8 cellular contexts compared by ENCODE assay signal in genomic region chr3:67655364-67656121, GRCh38. TPM values are rescaled to one million over a fixed set of nuclear protein-coding genes. Genes with fewer than 3 reads are reported as not detected.
DNase-seq lines count a peak whose midpoint lies in the region; ATAC-seq lines count a peak whose summit lies in the region.

No MANE protein-coding gene starts in this region.

- peaks cover 46% of the 10 kb centered on the region for H3K4me1 Mint-ChIP-seq in activated CD4-positive, alpha-beta T cell treated with anti-CD3 and anti-CD28 coated beads for 36 hours

- intact Hi-C loops in activated CD4-positive, alpha-beta T cell treated with anti-CD3 and anti-CD28 coated beads for 36 hours (cut with DNase I, micrococcal nuclease) = loop anchor here (1.0 to 10.0 kb wide), 7 partner anchors 21 to 1429 kb away; partner anchors contain the start of genes ARL6IP5 (in 2 of the 2), KBTBD8 (in 2 of the 2) and UBA3 (in 1 of the 2)

- H3K36me3 ChIP-seq in skeletal muscle satellite cell (ENCODE audit: insufficient read depth, low read length) = no peaks in the 10 kb centered on the region

- peak overlapping the region; percentile 80 for H3K4me3 ChIP-seq in skeletal muscle satellite cell (ENCODE audit: low read length)

- H3K27me3 ChIP-seq in skeletal muscle satellite cell (ENCODE audit: control insufficient read depth, insufficient read depth, low read length) = no peaks in the 10 kb centered on the region

- H3K9me3 ChIP-seq in skeletal muscle satellite cell (replicated peaks; ENCODE audit: low read length) = no peaks in the 10 kb centered on the region

- peaks cover 12% of the 10 kb centered on the region for H3K36me3 Mint-ChIP-seq in activated CD4-positive, alpha-beta T cell treated with anti-CD3 and anti-CD28 coated beads for 36 hours (ENCODE audit: low read depth)

- CTCF ChIA-PET in activated CD4-positive, alpha-beta T cell treated with anti-CD3 and anti-CD28 coated beads for 36 hours (lab: Charles Lee) = interaction anchor here (0.6 to 1.6 kb wide), 7 partner anchors 9 to 271 kb away, joined by 3 to 8 read pairs (median 3); no protein-coding TSS in a partner anchor

- H3K9ac ChIP-seq in skeletal muscle satellite cell (ENCODE audit: low read depth, low read length) = peak overlapping the region; percentile 98

- H3K27me3 Mint-ChIP-seq in activated CD4-positive, alpha-beta T cell treated with anti-CD3 and anti-CD28 coated beads for 36 hours = no peaks in the 10 kb centered on the region

- DNase-seq in NOMO-1 treated with DMSO at 0.1 percent for 48 hours (lab: John Stamatoyannopoulos, UW; ENCODE audit: unreplicated experiment) = peak; percentile 2
- no peak for DNase-seq in NOMO-1 treated with dmso at 0.1 percent for 144 hours (lab: John Stamatoyannopoulos, UW; ENCODE audit: unreplicated experiment)
- DNase-seq in activated CD4-positive, alpha-beta T cell treated with anti-CD3 and anti-CD28 coated beads for 36 hours = peak; percentile 79
- DNase-seq in effector CD8-positive, alpha-beta T cell (lab: John Stamatoyannopoulos, UW) = peak; percentile 38
- DNase-seq in HK-2 (ENCODE audit: unreplicated experiment) = no peak
- no peak for DNase-seq in DMS 273 treated with DMSO at 0.1 percent for 48 hours (lab: John Stamatoyannopoulos, UW)

- H3K4me3 Mint-ChIP-seq in activated CD4-positive, alpha-beta T cell treated with anti-CD3 and anti-CD28 coated beads for 36 hours = peak overlapping the region; percentile 74

- H3K4me1 ChIP-seq in skeletal muscle satellite cell (ENCODE audit: control insufficient read depth, insufficient read depth, low read length) = peaks cover 18% of the 10 kb centered on the region

- peak overlapping the region; percentile 91 for H3K27ac Mint-ChIP-seq in activated CD4-positive, alpha-beta T cell treated with anti-CD3 and anti-CD28 coated beads for 36 hours

- peak overlapping the region; percentile 98 for H3K4me2 ChIP-seq in skeletal muscle satellite cell (ENCODE audit: low read length)

- peak; percentile 44 for ATAC-seq in HG03196 (IDR thresholded peaks at IDR 0.05; ENCODE audit: unreplicated experiment)
- peak; percentile 71 for ATAC-seq in activated CD4-positive, alpha-beta T cell treated with anti-CD3 and anti-CD28 coated beads for 36 hours

- POLR2A ChIA-PET in activated CD4-positive, alpha-beta T cell treated with anti-CD3 and anti-CD28 coated beads for 36 hours (lab: Charles Lee) = interaction anchor here (0.6 to 1.4 kb wide), 5 partner anchors 13 to 1358 kb away, joined by 3 to 5 read pairs (median 4); partner anchors contain the start of genes EOGT and KBTBD8

- peaks cover 3% of the 10 kb centered on the region for H3K9me3 Mint-ChIP-seq in activated CD4-positive, alpha-beta T cell treated with anti-CD3 and anti-CD28 coated beads for 36 hours (ENCODE audit: low read depth)

RNA-seq across cellular contexts. Expression of gene SUCLG2, which starts 1.1 kb away (rescaled TPM):
- 10 to 100 TPM; 58.2 to 61.1 TPM for total RNA-seq in activated CD4-positive, alpha-beta T cell treated with anti-CD3 and anti-CD28 coated beads for 36 hours
- total RNA-seq in skeletal muscle satellite cell (2012; rRNA removed) = 56.8 and 64.9 TPM in 2 replicates

Comparison
In these comparisons a context has a peak if more than half of its experiments do, and no peak if none do; other contexts are left out.
1. DNase-seq: peak in NOMO-1 treated with DMSO at 0.1 percent for 48 hours (single experiment), activated CD4-positive, alpha-beta T cell treated with anti-CD3 and anti-CD28 coated beads for 36 hours (single experiment) and effector CD8-positive, alpha-beta T cell (single experiment); none in NOMO-1 treated with dmso at 0.1 percent for 144 hours (single experiment), HK-2 (single experiment) and DMS 273 treated with DMSO at 0.1 percent for 48 hours (single experiment).